22 cellular contexts compared by ENCODE assay signal in genomic region chr19:11210656-11210928, GRCh38. TPM values are rescaled to one million over a fixed set of nuclear protein-coding genes. Genes with fewer than 3 reads are reported as not detected.
"Had no signal": no experiment of that assay in that cellular context is flagged by ENCODE, and none has a peak within 500 bp of the region (broad histone marks: within the 10 kb centered on the region; RNA-seq: fewer than 3 reads in every experiment).

No MANE protein-coding gene starts in this region.

- H3K27me3 Mint-ChIP-seq: progenitor cell of endocrine pancreas, type B pancreatic cell had no signal

- H3K27ac ChIP-seq: cardiac muscle cell, dorsolateral prefrontal cortex had no signal

- H3K4me3 Mint-ChIP-seq: activated CD4-positive, alpha-beta T cell treated with anti-CD3 and anti-CD28 coated beads for 36 hours; activated naive CD4-positive, alpha-beta T cell treated with anti-CD3 and anti-CD28 coated beads for 36 hours; mesothelial cell of epicardium; nephron progenitor cell; type B pancreatic cell; WTC11 had no signal

- ATAC-seq: activated CD4-positive, alpha-beta T cell treated with anti-CD3 and anti-CD28 coated beads for 36 hours; left lobe of liver; WTC11 had no signal

- H3K4me3 ChIP-seq: cardiac muscle cell, dorsolateral prefrontal cortex, lung, stomach had no signal

- H3K27ac Mint-ChIP-seq: activated CD4-positive, alpha-beta T cell treated with anti-CD3 and anti-CD28 coated beads for 36 hours; activated naive CD4-positive, alpha-beta T cell treated with anti-CD3 and anti-CD28 coated beads for 36 hours; activated T-helper 2 cell treated with anti-CD3 and anti-CD28 coated beads, Interferon-gamma antibody, Interleukin-2, Interleukin-4, amounts not matched to agents 10 μg/mL and 5 μg/mL and 100 μg/mL, durations not matched to agents 14 hours and 24 hours and 36 hours; mesothelial cell of epicardium; nephron progenitor cell; progenitor cell of endocrine pancreas; type B pancreatic cell; WTC11 had no signal

- H3K9me3 ChIP-seq: stomach had no signal

- H3K9me3 Mint-ChIP-seq: mesothelial cell of epicardium, nephron progenitor cell, type B pancreatic cell, WTC11 had no signal

- DNase-seq: activated CD4-positive, alpha-beta T cell treated with anti-CD3 and anti-CD28 coated beads for 36 hours; activated CD4-positive, alpha-beta T cell treated with anti-CD3 and anti-CD28 coated beads, Interleukin-2, amount 50 U/mL, for 48 hours; activated naive CD4-positive, alpha-beta T cell treated with anti-CD3 and anti-CD28 coated beads for 36 hours; dorsolateral prefrontal cortex; foreskin melanocyte; kidney; nephron progenitor cell; stimulated activated CD4-positive, alpha-beta T cell treated with anti-CD3 and anti-CD28 coated beads, Interleukin-12 subunit alpha, Interleukin-12 subunit beta, amount 100 ng/mL, for 4 hours; stimulated activated CD4-positive, alpha-beta T cell treated with anti-CD3 and anti-CD28 coated beads, Interleukin-1b, Interleukin-23, amount 100 ng/mL, for 48 hours; stimulated activated CD8-positive, alpha-beta memory T cell treated with anti-CD3 and anti-CD28 coated beads, Interleukin-4, amount 100 ng/mL, for 48 hours; stomach had no signal

- H3K36me3 ChIP-seq: cardiac muscle cell had no signal

- H3K27me3 ChIP-seq: cardiac muscle cell, dorsolateral prefrontal cortex, stomach had no signal

- H3K4me1 Mint-ChIP-seq: activated CD4-positive, alpha-beta T cell treated with anti-CD3 and anti-CD28 coated beads for 36 hours; mesothelial cell of epicardium; nephron progenitor cell; WTC11 had no signal

RNA-seq across cellular contexts. Expression of gene ANGPTL8, which starts 28.8 kb away (rescaled TPM):
- total RNA-seq: activated CD4-positive, alpha-beta T cell treated with anti-CD3 and anti-CD28 coated beads for 36 hours; activated naive CD4-positive, alpha-beta T cell treated with anti-CD3 and anti-CD28 coated beads for 36 hours; activated T-helper 2 cell treated with anti-CD3 and anti-CD28 coated beads, Interferon-gamma antibody, Interleukin-2, Interleukin-4, amounts not matched to agents 10 μg/mL and 5 μg/mL and 100 μg/mL, durations not matched to agents 14 hours and 24 hours and 36 hours; cardiac muscle cell; epithelial cell of proximal tubule; lung; osteoblast; progenitor cell of endocrine pancreas; stomach; temporal lobe; WTC11 had no signal
